ENCODE assay signal across 16 cellular contexts in the genomic region with DNA sequence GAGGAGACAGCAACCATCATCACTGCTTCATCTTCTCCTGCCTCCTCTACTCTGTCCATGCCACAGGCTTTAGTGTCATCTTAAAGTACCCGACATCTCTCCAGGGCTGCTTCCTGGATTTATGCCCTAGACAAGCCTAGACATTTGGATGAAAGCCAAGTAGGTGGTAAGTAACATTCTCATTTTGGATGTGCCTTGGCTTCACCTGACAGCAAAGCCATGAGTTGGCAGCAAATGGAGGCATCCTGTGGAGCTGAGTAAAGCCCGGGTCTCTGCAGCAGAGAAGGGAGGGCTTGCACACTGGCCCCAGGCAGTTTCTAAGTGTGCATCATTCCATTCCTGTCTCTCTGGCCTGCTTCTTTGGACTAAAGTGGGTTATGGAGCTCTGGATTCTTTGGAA.
"Had no signal": no experiment of that assay in that cellular context is flagged by ENCODE, and none has a peak within 500 bp of the region (broad histone marks: within the 10 kb centered on the region; RNA-seq: fewer than 3 reads in every experiment).

No MANE protein-coding gene starts in this region.

- DNase-seq: activated CD4-positive, alpha-beta T cell treated with anti-CD3 and anti-CD28 coated beads for 36 hours; activated CD4-positive, alpha-beta T cell treated with anti-CD3 and anti-CD28 coated beads, Interleukin-2, amount 50 U/mL, for 48 hours; activated gamma-delta T cell; foreskin fibroblast; mesenchymal stem cell; naive thymus-derived CD4-positive, alpha-beta T cell; right cardiac atrium; stimulated activated CD4-positive, alpha-beta T cell treated with anti-CD3 and anti-CD28 coated beads, Interleukin-2, amount 100 ng/mL, for 24 hours; stimulated activated naive CD4-positive, alpha-beta T cell treated with Interleukin-2 at 50 U/mL for 16 hours; thyroid gland had no signal

- H3K4me2 ChIP-seq: neural progenitor cell had no signal

- H3K27ac ChIP-seq: ascending aorta, dorsolateral prefrontal cortex, epithelial cell of prostate, neural progenitor cell, prostate gland, thyroid gland had no signal

- H3K9ac ChIP-seq: neural progenitor cell had no signal

- H3K27me3 ChIP-seq: ascending aorta, neural progenitor cell, thyroid gland had no signal

- ATAC-seq: activated CD4-positive, alpha-beta T cell treated with anti-CD3 and anti-CD28 coated beads for 36 hours; naive thymus-derived CD4-positive, alpha-beta T cell; right cardiac atrium; WTC11 had no signal

- H3K36me3 ChIP-seq: ascending aorta, neural progenitor cell, prostate gland, thyroid gland had no signal

- H3K4me3 ChIP-seq: ascending aorta, dorsolateral prefrontal cortex, neural progenitor cell, prostate gland, thyroid gland had no signal

- H2AFZ ChIP-seq: neural progenitor cell had no signal

- H3K4me1 ChIP-seq: ascending aorta, neural progenitor cell, prostate gland, thyroid gland had no signal

- H3K9me3 ChIP-seq: ascending aorta, prostate gland, thyroid gland had no signal
